ENCODE assay signal across 10 cellular contexts in the genomic region with DNA sequence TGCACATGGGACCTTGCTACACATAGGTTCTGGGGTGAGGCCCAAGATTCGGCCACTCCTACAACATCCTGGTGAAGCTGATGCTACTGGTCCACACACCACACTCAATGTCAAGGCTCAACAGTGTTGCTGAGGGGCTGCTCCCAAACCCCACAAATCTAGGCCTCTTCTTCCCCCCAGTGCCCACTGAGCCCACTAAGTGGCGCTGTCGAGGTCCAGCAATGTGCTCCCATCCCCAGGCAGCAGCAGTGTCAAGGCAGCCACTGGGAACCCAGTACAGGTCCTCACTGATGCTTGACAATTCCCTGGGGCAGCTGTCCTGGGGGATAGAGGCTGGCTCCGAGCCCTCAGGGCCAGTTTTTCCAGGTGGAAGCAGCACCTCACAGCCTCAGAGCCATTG. TPM values are rescaled to one million over a fixed set of nuclear protein-coding genes. Genes with fewer than 3 reads are reported as not detected.
DNase-seq lines count a peak whose midpoint lies in the region; ATAC-seq and TF ChIP-seq lines count a peak whose summit lies in the region.
"Had no signal": no experiment of that assay in that cellular context is flagged by ENCODE, and none has a peak within 500 bp of the region (broad histone marks: within the 10 kb centered on the region; RNA-seq: fewer than 3 reads in every experiment).

No MANE protein-coding gene starts in this region.

- intact Hi-C loops in heart right ventricle (cut with DNase I) (no loop called here), left cardiac atrium (cut with DNase I) (no loop called here)

- H3K27ac ChIP-seq in heart right ventricle (no peak overlapping the region), brain microvascular endothelial cell (no peak overlapping the region)

- H3K4me3 ChIP-seq in heart right ventricle = no peak overlapping the region
- no peak overlapping the region for H3K4me3 ChIP-seq in LNCaP clone FGC (ENCODE audit: low read depth, low read length)
- H3K4me3 ChIP-seq in brain microvascular endothelial cell (ENCODE audit: low read depth, low read length) = no peak overlapping the region

- 57 to 59% methylated on average over 4 of the region's 4 CpGs for WGBS in heart right ventricle, 2 donors

- TF ChIP-seq CTCF in heart right ventricle (IDR thresholded peaks at IDR 0.05) (peak in 7 of 9 donors; percentile 22 to 42 (median 29)), LNCaP clone FGC (IDR thresholded peaks at IDR 0.05; ENCODE audit: control insufficient read depth, extremely low read depth, insufficient read depth) (peak; percentile 25; the same call in 1 of the 2 replicates), brain microvascular endothelial cell (IDR thresholded peaks at IDR 0.05; ENCODE audit: low read depth, low read length, missing control alignments) (peak; percentile 73)

- H3K9me3 ChIP-seq in heart right ventricle = no peaks in the 10 kb centered on the region

- H3K36me3 ChIP-seq in heart right ventricle (peaks cover 0 to 43% (median 0%) of the 10 kb centered on the region in 9 donors), brain microvascular endothelial cell (replicated peaks) (no peaks in the 10 kb centered on the region)

- DNase-seq in heart right ventricle (no peak), left cardiac atrium (no peak), LNCaP clone FGC (ENCODE audit: low read depth) (no peak), brain microvascular endothelial cell (peak; percentile 10), NCI-H1105 treated with DMSO at 0.1 percent for 48 hours (lab: John Stamatoyannopoulos, UW) (no peak), cerebellar nuclear complex (lab: John Stamatoyannopoulos, UW) (no peak)
- peak; percentile 56 for DNase-seq in stimulated activated CD8-positive, alpha-beta memory T cell treated with anti-CD3 and anti-CD28 coated beads, Interleukin-4, amount 100 ng/mL, for 48 hours
- DNase-seq: NCI-H1436 treated with DMSO at 0.1 percent for 48 hours had no signal

- in situ Hi-C loops in brain microvascular endothelial cell (cut with HindIII; ENCODE audit: low pct_ligation_motif_present, low sequenced_read_pairs) = no loop called here

- peaks cover 0 to 35% (median 22%) of the 10 kb centered on the region in 9 donors for H3K4me1 ChIP-seq in heart right ventricle

- H3K27me3 ChIP-seq in heart right ventricle (no peaks in the 10 kb centered on the region), brain microvascular endothelial cell (replicated peaks) (no peaks in the 10 kb centered on the region)

- ATAC-seq in heart right ventricle = peak in 3 of 8 donors; percentile 7 to 44 (median 35)
- ATAC-seq in left cardiac atrium = no peak
- ATAC-seq in HG03571 (IDR thresholded peaks at IDR 0.05; ENCODE audit: unreplicated experiment) = no peak

RNA-seq across cellular contexts. Expression of gene SCN5A, which starts 21.5 kb away (rescaled TPM):
- 100 to 1,000 TPM; 122 to 254 (median 182) TPM for total RNA-seq in heart right ventricle
- 10 to 100 TPM; 29.9 to 61.5 TPM for polyA plus RNA-seq in heart right ventricle
- 100 to 1,000 TPM; 115 to 191 TPM for total RNA-seq in left cardiac atrium
- total RNA-seq: mononuclear cell had no signal

Comparison
In these comparisons a context has a peak if more than half of its experiments do, and no peak if none do; other contexts are left out.
1. DNase-seq: peak in brain microvascular endothelial cell (single experiment) and stimulated activated CD8-positive, alpha-beta memory T cell treated with anti-CD3 and anti-CD28 coated beads, Interleukin-4, amount 100 ng/mL, for 48 hours (single experiment); none in heart right ventricle (0 of 2), left cardiac atrium (single experiment), LNCaP clone FGC (single experiment), NCI-H1105 treated with DMSO at 0.1 percent for 48 hours (single experiment) and cerebellar nuclear complex (0 of 2).
2. Peak in every context shown above with its lines, with median percentiles within 50 percentile points of each other: CTCF ChIP-seq.